In genomic region chr17:64343833-64344637, GRCh38 we compare ENCODE assay signal across 8 cellular contexts. TPM values are rescaled to one million over a fixed set of nuclear protein-coding genes. Genes with fewer than 3 reads are reported as not detected.
DNase-seq lines count a peak whose midpoint lies in the region; TF ChIP-seq lines count a peak whose summit lies in the region.

No MANE protein-coding gene starts in this region.

- H3K36me3 Mint-ChIP-seq in neural crest cell (ENCODE audit: low read depth): no peaks in the 10 kb centered on the region

- H3K4me3 Mint-ChIP-seq in neural crest cell: no peak overlapping the region

- H3K9me3 ChIP-seq in fibroblast of lung (ENCODE audit: control insufficient read depth, insufficient read depth, low read depth, low read length): no peaks in the 10 kb centered on the region

- H3K27ac ChIP-seq in VCaP: peak overlapping the region; percentile 92
- no peak overlapping the region for H3K27ac ChIP-seq in fibroblast of lung (ENCODE audit: insufficient read depth, low read length)

- H3K27me3 Mint-ChIP-seq in neural crest cell (ENCODE audit: low read depth): no peaks in the 10 kb centered on the region

- no peaks in the 10 kb centered on the region for H3K9me3 Mint-ChIP-seq in neural crest cell

- H4K20me1 ChIP-seq in fibroblast of lung (ENCODE audit: control insufficient read depth, extremely low read depth, insufficient read depth, low read length): no peaks in the 10 kb centered on the region

- no peak overlapping the region for H3K4me2 ChIP-seq in fibroblast of lung (ENCODE audit: extremely low read depth, insufficient read depth, low read length)

- H3K4me1 ChIP-seq in fibroblast of lung (ENCODE audit: control insufficient read depth, extremely low read depth, insufficient read depth, low read length): no peaks in the 10 kb centered on the region

- H3K4me1 Mint-ChIP-seq in neural crest cell: peaks cover 11% of the 10 kb centered on the region

- H3K27me3 ChIP-seq in fibroblast of lung (ENCODE audit: control insufficient read depth, insufficient read depth, low read length): no peaks in the 10 kb centered on the region

- H3K4me3 ChIP-seq in AG10803 (ENCODE audit: low read length) (no peak overlapping the region), fibroblast of lung (replicated peaks in 1 of 4; ENCODE audit: control extremely low read depth in 1 of 4, insufficient read depth in 1 of 4, low read depth in 3 of 4, low read length in 4 of 4) (no peak overlapping the region)

- H3K36me3 ChIP-seq in fibroblast of lung (ENCODE audit: control insufficient read depth, insufficient read depth, low read length): no peaks in the 10 kb centered on the region

- DNase-seq in AG10803 (ENCODE audit: low read depth) (peak; percentile 69), LHCN-M2 (ENCODE audit: low read depth) (peak; percentile 95), fibroblast of lung (ENCODE audit: low read depth in 2 of 2) (peak; percentile 91 to 93), neural crest cell (ENCODE audit: low read depth, low spot score) (no peak), cerebellum (ENCODE audit: low spot score) (no peak), activated gamma-delta T cell (lab: John Stamatoyannopoulos, UW) (no peak)
- DNase-seq in activated CD4-positive, CD25-positive, alpha-beta regulatory T cell treated with anti-CD3 and anti-CD28 coated beads, Interleukin-2, amount 50 U/mL, for 72 hours: no peak

- H3K79me2 ChIP-seq in fibroblast of lung (ENCODE audit: control insufficient read depth, insufficient read depth, low read length): no peaks in the 10 kb centered on the region

- TF ChIP-seq CTCF in AG10803 (conservative IDR thresholded peaks at IDR 0.05; ENCODE audit: low read length) (no peak), VCaP (conservative IDR thresholded peaks at IDR 0.05) (no peak), fibroblast of lung (conservative IDR thresholded peaks at IDR 0.05 in 1 of 2, IDR thresholded peaks at IDR 0.05 in 1 of 2; ENCODE audit: low read depth in 1 of 2, low read length in 2 of 2) (no peak), neural crest cell (conservative IDR thresholded peaks at IDR 0.05) (no peak)

- peak overlapping the region; percentile 88 for H3K27ac Mint-ChIP-seq in neural crest cell (ENCODE audit: unreplicated experiment)

- H2AFZ ChIP-seq in fibroblast of lung (ENCODE audit: low read length): no peak overlapping the region

- no peak overlapping the region for H3K9ac ChIP-seq in fibroblast of lung (ENCODE audit: insufficient read depth, low read length)

RNA-seq across cellular contexts. Expression of gene PECAM1, which starts 46.6 kb away (rescaled TPM):
- total RNA-seq in LHCN-M2 (2014; rRNA removed): 0.19 and 0.46 TPM in 2 replicates
- polyA plus RNA-seq in LHCN-M2 (2012): 0.05 TPM
- total RNA-seq in fibroblast of lung: 0.26 and 0.50 TPM in 2 replicates
- polyA plus RNA-seq in fibroblast of lung: 0.08 and 0.12 TPM in 2 replicates
- 0.06 and 0.10 TPM in 2 replicates for polyA plus RNA-seq in fibroblast of lung (2012)
- polyA minus RNA-seq in fibroblast of lung (ENCODE audit: low replicate concordance): 0.15 TPM in 1 of 2 replicates, not detected in the other
- 0.48 and 0.68 TPM in 2 replicates for total RNA-seq in neural crest cell
- 6.8 TPM for total RNA-seq in cerebellum

Comparison
In these comparisons a context has a peak if more than half of its experiments do, and no peak if none do; other contexts are left out.
1. DNase-seq: peak in AG10803 (single experiment), LHCN-M2 (single experiment) and fibroblast of lung (2 of 2); none in neural crest cell (single experiment), cerebellum (single experiment), activated gamma-delta T cell (single experiment) and activated CD4-positive, CD25-positive, alpha-beta regulatory T cell treated with anti-CD3 and anti-CD28 coated beads, Interleukin-2, amount 50 U/mL, for 72 hours (single experiment).